Comparison of ENCODE assay signal across 13 cellular contexts in the genomic region with DNA sequence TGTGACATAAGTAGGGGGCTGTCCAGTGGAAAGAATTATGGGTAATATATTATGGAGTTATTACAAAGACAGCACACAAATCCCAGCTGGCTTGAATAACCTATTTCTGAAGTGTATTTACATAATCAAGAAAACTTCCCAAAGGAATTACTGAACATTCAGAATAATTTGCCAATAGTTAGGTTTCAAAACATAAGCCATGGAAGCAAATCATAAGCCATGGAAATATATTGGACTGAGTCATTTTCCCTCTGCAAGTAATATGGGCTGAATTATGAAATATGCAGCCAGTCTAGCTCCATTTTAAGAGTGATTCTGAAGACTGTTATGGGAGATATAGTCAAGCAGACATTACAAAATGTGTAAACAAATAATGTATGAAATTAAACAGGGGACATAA.
"Had no signal": no experiment of that assay in that cellular context is flagged by ENCODE, and none has a peak within 500 bp of the region (broad histone marks: within the 10 kb centered on the region; RNA-seq: fewer than 3 reads in every experiment).

No MANE protein-coding gene starts in this region.

- H3K4me3 ChIP-seq: heart right ventricle, tibial artery, upper lobe of left lung, uterus had no signal

- DNase-seq: foreskin melanocyte; heart right ventricle; islet precursor cell; mammary epithelial cell; naive thymus-derived CD4-positive, alpha-beta T cell; stimulated activated CD4-positive, alpha-beta T cell treated with anti-CD3 and anti-CD28 coated beads, Interleukin-4, amount 100 ng/mL, for 1 hour; stimulated activated CD8-positive, alpha-beta memory T cell treated with anti-CD3 and anti-CD28 coated beads, Interleukin-4, amount 100 ng/mL, for 48 hours; stimulated activated naive CD8-positive, alpha-beta T cell treated with anti-CD3 and anti-CD28 coated beads, Interleukin-15, Interleukin-2, amounts not matched to agents 100 U/mL and 50 U/mL, for 24 hours; tibial artery; uterus had no signal

- ATAC-seq: heart right ventricle; left lobe of liver; naive thymus-derived CD4-positive, alpha-beta T cell; stimulated activated effector memory CD8-positive, alpha-beta T cell treated with anti-CD3 and anti-CD28 coated beads, Interleukin-12 subunit alpha, Interleukin-12 subunit beta, amount 100 ng/mL, for 72 hours; stimulated activated naive CD8-positive, alpha-beta T cell treated with anti-CD3 and anti-CD28 coated beads, Interleukin-15, Interleukin-2, amounts not matched to agents 100 U/mL and 50 U/mL, for 24 hours had no signal
